ENCODE assay signal across 8 cellular contexts in the genomic region with DNA sequence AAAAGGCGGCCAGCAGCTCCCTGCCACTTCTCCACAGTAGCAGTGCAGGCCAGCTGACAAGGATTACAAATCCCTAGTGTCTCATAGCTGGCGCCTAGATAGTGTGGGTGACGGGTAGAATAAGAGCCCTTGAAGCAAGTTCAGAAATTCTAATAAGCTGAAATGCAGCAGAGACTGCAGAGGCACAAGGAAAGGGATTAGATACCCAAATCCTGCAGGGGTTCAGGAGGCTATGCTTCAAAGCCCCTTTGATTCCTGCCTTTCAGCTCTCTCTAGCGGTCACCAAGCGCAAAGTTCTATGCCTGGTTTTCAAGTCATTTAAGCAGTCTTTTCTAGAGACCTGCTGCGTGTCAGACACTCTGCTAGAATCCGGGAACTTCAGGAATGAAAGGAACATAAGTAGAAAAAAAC.
A peak's percentile ranks its signal among the peaks of the same experiment; 100 is the strongest.
DNase-seq lines count a peak whose midpoint lies in the region; ATAC-seq and TF ChIP-seq lines count a peak whose summit lies in the region.

No MANE protein-coding gene starts in this region.

- intact Hi-C loops in spleen (cut with DNase I; ENCODE audit: low total_unique reads) = no loop called here

- ATAC-seq in HG02759 (IDR thresholded peaks at IDR 0.05; ENCODE audit: unreplicated experiment) (peak; percentile 25), GM21526 (IDR thresholded peaks at IDR 0.05; ENCODE audit: low FRiP score, unreplicated experiment) (no peak)

- DNase-seq in ELR (ENCODE audit: low read depth) (peak; percentile 49), NOMO-1 treated with dmso at 0.1 percent for 144 hours (lab: John Stamatoyannopoulos, UW; ENCODE audit: unreplicated experiment) (peak; percentile 17), caudate nucleus (lab: John Stamatoyannopoulos, UW) (peak in 35 of 61 donors; percentile 0 to 66 (median 21)), inferior parietal cortex (ENCODE audit: extremely low spot score) (peak; percentile 57), spleen (no peak), NCI-H1930 (lab: John Stamatoyannopoulos, UW) (no peak)

- peak in 1 of 11 experiments; percentile 15 for TF ChIP-seq CTCF in spleen (IDR thresholded peaks at IDR 0.05 in 8 of 11, conservative IDR thresholded peaks at IDR 0.05 in 3 of 11)

- H3K4me3 ChIP-seq in spleen = peak overlapping the region; percentile 23 to 76 (median 50)

- no peaks in the 10 kb centered on the region for H3K36me3 ChIP-seq in spleen

- WGBS in spleen, 5 donors = 15 to 37% (median 29%) methylated on average over 7 of the region's 7 CpGs

- H3K27me3 ChIP-seq in spleen (replicated peaks in 1 of 7) = peaks cover 0 to 6% (median 0%) of the 10 kb centered on the region in 7 donors

- no peak for TF ChIP-seq POLR2A in spleen (IDR thresholded peaks at IDR 0.05)

- peaks cover 0 to 17% (median 7%) of the 10 kb centered on the region in 6 donors for H3K4me1 ChIP-seq in spleen

- no peak overlapping the region for H3K27ac ChIP-seq in caudate nucleus (ENCODE audit: low read depth, low read length)
- H3K27ac ChIP-seq in spleen = peak overlapping the region; percentile 49 to 83 (median 78)

- no peaks in the 10 kb centered on the region for H3K9me3 ChIP-seq in spleen

Comparison
In these comparisons a context has a peak if more than half of its experiments do, and no peak if none do; other contexts are left out.
1. DNase-seq: peak in ELR (single experiment), NOMO-1 treated with dmso at 0.1 percent for 144 hours (single experiment), caudate nucleus (35 of 61) and inferior parietal cortex (single experiment); none in spleen (single experiment) and NCI-H1930 (0 of 2).